In genomic region chrX:119041175-119041574, GRCh38 we compare ENCODE assay signal across 10 cellular contexts. TPM values are rescaled to one million over a fixed set of nuclear protein-coding genes. Genes with fewer than 3 reads are reported as not detected.
DNase-seq lines count a peak whose midpoint lies in the region; ATAC-seq and TF ChIP-seq lines count a peak whose summit lies in the region.
"Had no signal": no experiment of that assay in that cellular context is flagged by ENCODE, and none has a peak within 500 bp of the region (broad histone marks: within the 10 kb centered on the region; RNA-seq: fewer than 3 reads in every experiment).

No MANE protein-coding gene starts in this region.

- no peaks in the 10 kb centered on the region for H3F3A ChIP-seq in PC-3 (ENCODE audit: low read length, unreplicated experiment)

- DNase-seq in AG10803 (ENCODE audit: low read depth) (peak; percentile 66), PC-3 (peak; percentile 82), esophagus muscularis mucosa (ENCODE audit: extremely low spot score) (no peak), mucosa of gallbladder (ENCODE audit: low spot score) (peak; percentile 72), NCI-H345 (lab: John Stamatoyannopoulos, UW) (no peak)
- no peak for DNase-seq in activated T-cell treated with anti-CD3 and anti-CD28 coated beads, Interleukin-2, amount 50 U/mL, for 24 hours
- DNase-seq: NCI-H2171 treated with DMSO at 0.1 percent for 48 hours had no signal

- H3K36me3 ChIP-seq in PC-3 (ENCODE audit: low read depth, low read length) = no peaks in the 10 kb centered on the region
- H3K36me3 ChIP-seq in esophagus muscularis mucosa = no peaks in the 10 kb centered on the region

- intact Hi-C loops in PC-3 (cut with micrococcal nuclease) = no loop called here
- intact Hi-C loops in esophagus muscularis mucosa (cut with DNase I) = no loop called here

- H3K9me3 ChIP-seq in PC-3 (ENCODE audit: low read length) (no peaks in the 10 kb centered on the region), esophagus muscularis mucosa (no peaks in the 10 kb centered on the region)

- H3K27me3 Mint-ChIP-seq in activated T-cell treated with anti-CD3 and anti-CD28 coated beads, Interleukin-2, amount 50 U/mL, for 24 hours = peaks cover 16% of the 10 kb centered on the region

- H3K4me3 Mint-ChIP-seq in activated T-cell treated with anti-CD3 and anti-CD28 coated beads, Interleukin-2, amount 50 U/mL, for 24 hours = no peak overlapping the region

- H2AFZ ChIP-seq in PC-3 (ENCODE audit: low read length) = no peak overlapping the region

- H3K4me3 ChIP-seq in AG10803 (ENCODE audit: low read length) = no peak overlapping the region
- H3K4me3 ChIP-seq in PC-3 (ENCODE audit: low read length) = no peak overlapping the region
- H3K4me3 ChIP-seq in esophagus muscularis mucosa = no peak overlapping the region

- H3K9ac ChIP-seq in PC-3 (ENCODE audit: low read length) = no peak overlapping the region

- H3K9me3 Mint-ChIP-seq in activated T-cell treated with anti-CD3 and anti-CD28 coated beads, Interleukin-2, amount 50 U/mL, for 24 hours = no peaks in the 10 kb centered on the region

- H3K27me3 ChIP-seq in PC-3 (ENCODE audit: low read length) (no peaks in the 10 kb centered on the region), esophagus muscularis mucosa (no peaks in the 10 kb centered on the region)

- H3K4me1 Mint-ChIP-seq in activated T-cell treated with anti-CD3 and anti-CD28 coated beads, Interleukin-2, amount 50 U/mL, for 24 hours (ENCODE audit: low read depth) = peaks cover 3% of the 10 kb centered on the region

- H3K9me2 ChIP-seq in PC-3 (replicated peaks; ENCODE audit: low read length) = no peaks in the 10 kb centered on the region

- BruUV-seq in PC-3 (replicated peaks; lab: Mats Ljungman, UMichigan) = no TSS peak

- H3K27ac ChIP-seq in PC-3 (ENCODE audit: low read length) (peak overlapping the region; percentile 47), esophagus muscularis mucosa (replicated peaks in 1 of 4) (peak overlapping the region in 3 of 4 donors; percentile 7 to 57 (median 38))

- H3K4me1 ChIP-seq in PC-3 (ENCODE audit: insufficient read depth, low read length) (peaks cover 36% of the 10 kb centered on the region), esophagus muscularis mucosa (peaks cover 13 to 20% (median 16%) of the 10 kb centered on the region in 4 donors)

- POLR2A ChIA-PET in PC-3 (lab: Charles Lee; ENCODE audit: unreplicated experiment) = no interaction called here

- TF ChIP-seq CTCF in AG10803 (conservative IDR thresholded peaks at IDR 0.05; ENCODE audit: low read length) = no peak
- no peak for TF ChIP-seq CTCF in PC-3 (conservative IDR thresholded peaks at IDR 0.05; ENCODE audit: low read depth, low read length)
- no peak for TF ChIP-seq CTCF in esophagus muscularis mucosa (IDR thresholded peaks at IDR 0.05)

- ATAC-seq in PC-3 (peak; percentile 90), GM21737 (IDR thresholded peaks at IDR 0.05; ENCODE audit: unreplicated experiment) (no peak), HG02623 (IDR thresholded peaks at IDR 0.05; ENCODE audit: unreplicated experiment) (no peak)

- TF ChIP-seq EP300 in esophagus muscularis mucosa (IDR thresholded peaks at IDR 0.05) = no peak

- no peaks in the 10 kb centered on the region for H3K79me2 ChIP-seq in PC-3 (ENCODE audit: low read length)

- H4K20me1 ChIP-seq in PC-3 (ENCODE audit: low read length) = no peaks in the 10 kb centered on the region

- 39% methylated on average over 4 of the region's 4 CpGs for WGBS in esophagus muscularis mucosa

- H3K4me2 ChIP-seq in PC-3 (ENCODE audit: low read length) = peak overlapping the region; percentile 50

- TF ChIP-seq POLR2A in esophagus muscularis mucosa (IDR thresholded peaks at IDR 0.05; ENCODE audit: low read depth) = no peak

- no peak overlapping the region for H3K27ac Mint-ChIP-seq in activated T-cell treated with anti-CD3 and anti-CD28 coated beads, Interleukin-2, amount 50 U/mL, for 24 hours

- CTCF ChIA-PET in PC-3 (lab: Charles Lee) = interaction anchor here (0.6 kb wide), 2 partner anchors 26 to 190 kb away, joined by 3 to 5 read pairs; no protein-coding TSS in a partner anchor

- H3K36me3 Mint-ChIP-seq in activated T-cell treated with anti-CD3 and anti-CD28 coated beads, Interleukin-2, amount 50 U/mL, for 24 hours (ENCODE audit: low read depth) = no peaks in the 10 kb centered on the region

RNA-seq across cellular contexts. Expression of gene CT47C1, which starts 31.6 kb away (rescaled TPM):
- total RNA-seq in PC-3 (2014; rRNA removed) = 0.07 TPM in 1 of 2 replicates, not detected in the other
- total RNA-seq in esophagus muscularis mucosa = not detected
- not detected for total RNA-seq in mucosa of gallbladder
- total RNA-seq: H1 had no signal

Comparison
In these comparisons a context has a peak if more than half of its experiments do, and no peak if none do; other contexts are left out.
1. DNase-seq: peak in AG10803 (single experiment), PC-3 (single experiment) and mucosa of gallbladder (single experiment); none in esophagus muscularis mucosa (single experiment), NCI-H345 (single experiment) and activated T-cell treated with anti-CD3 and anti-CD28 coated beads, Interleukin-2, amount 50 U/mL, for 24 hours (single experiment).